ENCODE assay signal across 26 cellular contexts in genomic region chr10:90398551-90398950, GRCh38.
A peak's percentile ranks its signal among the peaks of the same experiment; 100 is the strongest.
DNase-seq lines count a peak whose midpoint lies in the region; ATAC-seq, FAIRE-seq and TF ChIP-seq lines count a peak whose summit lies in the region.
"Had no signal": no experiment of that assay in that cellular context is flagged by ENCODE, and none has a peak within 500 bp of the region (broad histone marks: within the 10 kb centered on the region; RNA-seq: fewer than 3 reads in every experiment).

No MANE protein-coding gene starts in this region.

- in situ Hi-C loops in transverse colon (cut with MboI; ENCODE audit: low pct_ligation_motif_present in 1 of 4, low pct_unique_long_range_greater_than_20kb in 1 of 4, low sequenced_read_pairs in 3 of 4), result no loop called here

- TF ChIP-seq POLR2A in HCT116 (IDR thresholded peaks at IDR 0.05; ENCODE audit: borderline replicate concordance, extremely low read depth, insufficient read depth, insufficient read length) (no peak), transverse colon (IDR thresholded peaks at IDR 0.05) (no peak)

- H4K20me1 ChIP-seq in HCT116 (ENCODE audit: insufficient read depth), result no peaks in the 10 kb centered on the region
- no peaks in the 10 kb centered on the region for H4K20me1 ChIP-seq in astrocyte (ENCODE audit: insufficient read depth, low read length)

- no TSS peak for BruUV-seq in HCT116 (replicated peaks; lab: Mats Ljungman, UMichigan)

- peaks cover 0 to 12% of the 10 kb centered on the region in 2 experiments; a peak in 2 of 4 replicates for H3K4me1 ChIP-seq in HCT116 (ENCODE audit: control insufficient read depth in 1 of 2, insufficient read depth in 2 of 2, low read length in 2 of 2)
- no peaks in the 10 kb centered on the region for H3K4me1 ChIP-seq in astrocyte (ENCODE audit: insufficient read depth, low read length)
- no peaks in the 10 kb centered on the region for H3K4me1 ChIP-seq in transverse colon
- H3K4me1 ChIP-seq: left lung, pancreas, Peyer's patch, right lobe of liver, SJCRH30, upper lobe of right lung had no signal

- no peaks in the 10 kb centered on the region for H3K9me3 ChIP-seq in HCT116 (ENCODE audit: control insufficient read depth in 1 of 2, insufficient read depth in 1 of 2, low read depth in 1 of 2, low read length in 2 of 2)
- H3K9me3 ChIP-seq in astrocyte (ENCODE audit: insufficient read depth, low read depth, low read length), result no peaks in the 10 kb centered on the region
- H3K9me3 ChIP-seq in transverse colon, result no peaks in the 10 kb centered on the region
- H3K9me3 ChIP-seq: HAP-1, left lung, MG63, pancreas, Peyer's patch, right lobe of liver, SJCRH30, upper lobe of right lung had no signal

- H3K27me3 ChIP-seq in HCT116 (ENCODE audit: insufficient read depth, low read length) (no peaks in the 10 kb centered on the region), astrocyte (ENCODE audit: insufficient read depth, low read length) (no peaks in the 10 kb centered on the region), transverse colon (no peaks in the 10 kb centered on the region)
- H3K27me3 ChIP-seq: left lung, MG63, pancreas, Peyer's patch, right lobe of liver, SJCRH30, upper lobe of right lung had no signal

- intact Hi-C loops in HCT116 (cut with micrococcal nuclease), result no loop called here
- intact Hi-C loops in transverse colon (cut with DNase I; ENCODE audit: low total_unique reads), result no loop called here

- H3K27ac ChIP-seq in HCT116 (ENCODE audit: low read depth, low read length) (no peak overlapping the region), astrocyte (ENCODE audit: low read depth, low read length) (no peak overlapping the region), transverse colon (no peak overlapping the region)
- H3K27ac ChIP-seq: coronary artery, left lung, pancreas, Peyer's patch, right lobe of liver, SJCRH30, upper lobe of right lung had no signal

- POLR2A ChIA-PET in HCT116 (lab: Charles Lee), result no interaction called here

- H3K79me2 ChIP-seq in HCT116 (ENCODE audit: insufficient read depth, low read length) (no peaks in the 10 kb centered on the region), astrocyte (ENCODE audit: insufficient read depth, low read length) (no peaks in the 10 kb centered on the region)

- RAD21 ChIA-PET in HCT116 (lab: Charles Lee; ENCODE audit: low non-redundant PET in 1 of 2, low total read pairs in 2 of 2, uncharacterized antibody in 2 of 2, unreplicated experiment in 2 of 2), result no interaction called here

- 0 out of 4 replicates have a peak, but pooled peaks cover 0 to 1% of the 10 kb centered on the region in 2 experiments for H3K36me3 ChIP-seq in HCT116 (ENCODE audit: control insufficient read depth in 1 of 2, insufficient read depth in 2 of 2, low read length in 2 of 2)
- H3K36me3 ChIP-seq in astrocyte (ENCODE audit: insufficient read depth, low read length), result no peaks in the 10 kb centered on the region
- no peaks in the 10 kb centered on the region for H3K36me3 ChIP-seq in transverse colon
- H3K36me3 ChIP-seq: HAP-1, left lung, MG63, pancreas, Peyer's patch, right lobe of liver, SJCRH30, upper lobe of right lung had no signal

- H3K4me2 ChIP-seq in HCT116 (ENCODE audit: low read length) (no peak overlapping the region; the same call in 1 of the 2 replicates), astrocyte (ENCODE audit: low read length) (no peak overlapping the region)

- H3K36me3 Mint-ChIP-seq in astrocyte (ENCODE audit: low read depth, unreplicated experiment), result no peaks in the 10 kb centered on the region
- no peaks in the 10 kb centered on the region for H3K36me3 Mint-ChIP-seq in activated T-helper 17 cell treated with anti-CD3 and anti-CD28 coated beads, Interleukin-2, amount 50 U/mL, for 72 hours (ENCODE audit: low read depth)
- H3K36me3 Mint-ChIP-seq: activated naive CD8-positive, alpha-beta T cell treated with anti-CD3 and anti-CD28 coated beads for 36 hours; brain had no signal

- no peak for TF ChIP-seq RAD21 in HCT116 (IDR thresholded peaks at IDR 0.05; ENCODE audit: low read depth)

- TF ChIP-seq EP300 in transverse colon (IDR thresholded peaks at IDR 0.05; ENCODE audit: low read depth), result no peak

- peak overlapping the region; percentile 55 for H2AFZ ChIP-seq in HCT116 (ENCODE audit: low read depth, low read length, poor library complexity, severe bottlenecking)
- H2AFZ ChIP-seq in astrocyte (ENCODE audit: low read depth, low read length), result no peak overlapping the region

- no peak for TF ChIP-seq CTCF in HCT116 (IDR thresholded peaks at IDR 0.05 in 2 of 3, conservative IDR thresholded peaks at IDR 0.05 in 1 of 3; ENCODE audit: borderline replicate concordance in 1 of 3, insufficient read depth in 1 of 3, low read depth in 2 of 3, low read length in 2 of 3)
- TF ChIP-seq CTCF in astrocyte (IDR thresholded peaks at IDR 0.05; ENCODE audit: insufficient read depth, low read depth, low read length), result no peak
- TF ChIP-seq CTCF in fibroblast of villous mesenchyme (IDR thresholded peaks at IDR 0.05; ENCODE audit: insufficient read depth, low read depth, low read length), result no peak
- no peak for TF ChIP-seq CTCF in transverse colon (IDR thresholded peaks at IDR 0.05)

- no peak for ATAC-seq in HCT116
- no peak for ATAC-seq in HG02885 (IDR thresholded peaks at IDR 0.05; ENCODE audit: poor library complexity, unreplicated experiment)
- no peak for ATAC-seq in activated T-helper 17 cell treated with anti-CD3 and anti-CD28 coated beads, Interleukin-2, amount 50 U/mL, for 72 hours (replicated peaks)
- ATAC-seq: left lung, pancreas, right lobe of liver, upper lobe of right lung had no signal

- no peaks in the 10 kb centered on the region for H3K27me3 Mint-ChIP-seq in astrocyte (ENCODE audit: low read depth, unreplicated experiment)
- no peaks in the 10 kb centered on the region for H3K27me3 Mint-ChIP-seq in activated T-helper 17 cell treated with anti-CD3 and anti-CD28 coated beads, Interleukin-2, amount 50 U/mL, for 72 hours
- H3K27me3 Mint-ChIP-seq: activated naive CD8-positive, alpha-beta T cell treated with anti-CD3 and anti-CD28 coated beads for 36 hours; brain had no signal

- CTCF ChIA-PET in HCT116 (lab: Charles Lee), result no interaction called here

- H3K4me3 ChIP-seq in HCT116 (replicated peaks in 1 of 2; ENCODE audit: low read depth in 1 of 2, low read length in 2 of 2) (no peak overlapping the region), astrocyte (ENCODE audit: insufficient read depth, low read depth, low read length) (no peak overlapping the region), fibroblast of villous mesenchyme (ENCODE audit: low read depth, low read length) (no peak overlapping the region), transverse colon (no peak overlapping the region)
- H3K4me3 ChIP-seq: coronary artery, HAP-1, left lung, MG63, pancreas, Peyer's patch, right lobe of liver, SJCRH30, upper lobe of right lung had no signal

- no peaks in the 10 kb centered on the region for H3K9me2 ChIP-seq in HCT116 (ENCODE audit: insufficient read depth)

- peaks cover 7% of the 10 kb centered on the region for H3K4me1 Mint-ChIP-seq in astrocyte (ENCODE audit: low read depth, unreplicated experiment)
- no peaks in the 10 kb centered on the region for H3K4me1 Mint-ChIP-seq in activated T-helper 17 cell treated with anti-CD3 and anti-CD28 coated beads, Interleukin-2, amount 50 U/mL, for 72 hours
- H3K4me1 Mint-ChIP-seq: activated naive CD8-positive, alpha-beta T cell treated with anti-CD3 and anti-CD28 coated beads for 36 hours; brain; nephron progenitor cell had no signal

- no peak overlapping the region for H3K4me3 Mint-ChIP-seq in astrocyte (ENCODE audit: unreplicated experiment)
- H3K4me3 Mint-ChIP-seq in activated T-helper 17 cell treated with anti-CD3 and anti-CD28 coated beads, Interleukin-2, amount 50 U/mL, for 72 hours, result no peak overlapping the region
- H3K4me3 Mint-ChIP-seq: activated naive CD8-positive, alpha-beta T cell treated with anti-CD3 and anti-CD28 coated beads for 36 hours; brain; endodermal cell; nephron progenitor cell had no signal

- no peaks in the 10 kb centered on the region for H3K9me3 Mint-ChIP-seq in astrocyte (ENCODE audit: unreplicated experiment)
- no peaks in the 10 kb centered on the region for H3K9me3 Mint-ChIP-seq in activated T-helper 17 cell treated with anti-CD3 and anti-CD28 coated beads, Interleukin-2, amount 50 U/mL, for 72 hours
- H3K9me3 Mint-ChIP-seq: activated naive CD8-positive, alpha-beta T cell treated with anti-CD3 and anti-CD28 coated beads for 36 hours; brain; endodermal cell; nephron progenitor cell had no signal

- FAIRE-seq in astrocyte (lab: Jason Lieb, UNC), result no peak
- FAIRE-seq: G401.6, pancreas had no signal

- H3K9ac ChIP-seq in HCT116 (ENCODE audit: low read length) (no peak overlapping the region), astrocyte (ENCODE audit: low read length) (no peak overlapping the region)

- peak; percentile 36 for DNase-seq in Ammon's horn (ENCODE audit: low spot score)
- no peak for DNase-seq in HCT116 (ENCODE audit: low read depth, low spot score)
- peak; percentile 41 for DNase-seq in astrocyte (ENCODE audit: low read depth)
- DNase-seq in fibroblast of villous mesenchyme (ENCODE audit: low read depth), result peak; percentile 54
- DNase-seq in transverse colon, result no peak
- no peak for DNase-seq in stimulated activated naive CD4-positive, alpha-beta T cell treated with Interleukin-2 at 50 U/mL for 16 hours (lab: John Stamatoyannopoulos, UW)
- DNase-seq: activated naive CD8-positive, alpha-beta T cell treated with anti-CD3 and anti-CD28 coated beads for 36 hours; endodermal cell; left lung; MG63; NCI-H1436; NCI-H226; nephron progenitor cell; pancreas; Peyer's patch; right lobe of liver; SJCRH30; stimulated activated CD8-positive, alpha-beta memory T cell treated with anti-CD3 and anti-CD28 coated beads, Interleukin-4, amount 100 ng/mL, for 48 hours; T-helper 1 cell; upper lobe of right lung had no signal

- no peak overlapping the region for H3K27ac Mint-ChIP-seq in astrocyte (ENCODE audit: unreplicated experiment)
- no peak overlapping the region for H3K27ac Mint-ChIP-seq in activated T-helper 17 cell treated with anti-CD3 and anti-CD28 coated beads, Interleukin-2, amount 50 U/mL, for 72 hours
- H3K27ac Mint-ChIP-seq: activated naive CD8-positive, alpha-beta T cell treated with anti-CD3 and anti-CD28 coated beads for 36 hours; brain; endodermal cell; nephron progenitor cell had no signal

TF ChIP-seq in HCT116, 20 proteins besides CTCF, POLR2A, EP300 and RAD21 (continues in another document):
- no peak for TF ChIP-seq YY1 (IDR thresholded peaks at IDR 0.05; ENCODE audit: extremely low read depth, insufficient replicate concordance, low read depth, low read length)

Comparison
In these comparisons a context has a peak if more than half of its experiments do, and no peak if none do; other contexts are left out.
1. DNase-seq: peak in Ammon's horn (single experiment), astrocyte (single experiment) and fibroblast of villous mesenchyme (single experiment); none in HCT116 (single experiment), transverse colon (single experiment) and stimulated activated naive CD4-positive, alpha-beta T cell treated with Interleukin-2 at 50 U/mL for 16 hours (single experiment).